In genomic region chr10:37856881-37857286, GRCh38 we compare ENCODE assay signal across 1 cellular context.
TF ChIP-seq lines count a peak whose summit lies in the region.

No MANE protein-coding gene starts in this region.

TF ChIP-seq in HCT116, 20 proteins besides CTCF, POLR2A, EP300 and RAD21 (continued from another document):
- TF ChIP-seq ZBTB33 (IDR thresholded peaks at IDR 0.05; ENCODE audit: extremely low read depth, insufficient replicate concordance, low read length), result no peak
